1 cellular context compared by ENCODE assay signal in the genomic region with DNA sequence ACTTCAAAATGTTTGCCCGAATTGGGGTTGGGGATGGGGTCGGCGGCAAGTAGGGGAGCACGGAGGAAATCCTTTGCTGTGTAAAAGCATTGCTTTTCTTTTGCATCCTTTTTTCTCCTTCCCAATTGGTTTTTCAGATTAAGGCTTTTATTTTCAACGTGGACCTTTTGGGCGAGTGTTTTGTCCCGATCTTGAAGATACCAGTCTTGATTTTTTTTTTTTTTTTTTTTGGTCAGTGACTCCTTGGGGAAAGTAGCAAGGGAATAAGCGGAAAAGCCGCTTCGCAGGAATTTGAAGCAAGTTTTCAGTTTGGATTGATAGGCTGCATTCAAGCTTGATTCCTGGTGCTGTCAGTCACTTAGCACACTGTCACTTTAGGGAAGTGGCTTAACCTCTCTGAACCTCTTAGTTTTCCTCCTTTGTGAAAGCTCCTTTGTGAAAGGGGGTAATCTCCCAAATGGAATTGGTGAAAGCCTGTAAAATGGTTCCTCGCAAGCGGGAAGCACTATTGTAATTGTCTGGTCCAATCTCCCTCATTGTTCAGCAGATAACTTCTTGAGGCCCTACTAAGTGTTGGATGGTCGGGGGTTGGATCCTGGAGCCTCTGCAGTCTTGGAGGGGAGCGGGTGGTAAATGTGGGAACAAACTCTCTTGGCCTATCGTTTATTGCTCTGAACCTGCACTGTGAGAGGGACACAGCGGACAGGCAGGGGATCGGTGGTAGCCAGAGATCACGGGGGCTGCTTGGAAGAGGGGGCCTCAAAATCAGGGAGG.
TF ChIP-seq lines count a peak whose summit lies in the region.

No MANE protein-coding gene starts in this region.

TF ChIP-seq in HepG2, 621 proteins besides CTCF, POLR2A, EP300 and RAD21:
- TF ChIP-seq ZNF768 (CRISPR knock-in tag; IDR thresholded peaks at IDR 0.05), result peak; percentile 36; the same call in 1 of the 2 replicates
- no peak for TF ChIP-seq RORA (CRISPR knock-in tag; IDR thresholded peaks at IDR 0.05)
- no peak for TF ChIP-seq ZNF891 (CRISPR knock-in tag; IDR thresholded peaks at IDR 0.05)
- TF ChIP-seq, protein P1, sequence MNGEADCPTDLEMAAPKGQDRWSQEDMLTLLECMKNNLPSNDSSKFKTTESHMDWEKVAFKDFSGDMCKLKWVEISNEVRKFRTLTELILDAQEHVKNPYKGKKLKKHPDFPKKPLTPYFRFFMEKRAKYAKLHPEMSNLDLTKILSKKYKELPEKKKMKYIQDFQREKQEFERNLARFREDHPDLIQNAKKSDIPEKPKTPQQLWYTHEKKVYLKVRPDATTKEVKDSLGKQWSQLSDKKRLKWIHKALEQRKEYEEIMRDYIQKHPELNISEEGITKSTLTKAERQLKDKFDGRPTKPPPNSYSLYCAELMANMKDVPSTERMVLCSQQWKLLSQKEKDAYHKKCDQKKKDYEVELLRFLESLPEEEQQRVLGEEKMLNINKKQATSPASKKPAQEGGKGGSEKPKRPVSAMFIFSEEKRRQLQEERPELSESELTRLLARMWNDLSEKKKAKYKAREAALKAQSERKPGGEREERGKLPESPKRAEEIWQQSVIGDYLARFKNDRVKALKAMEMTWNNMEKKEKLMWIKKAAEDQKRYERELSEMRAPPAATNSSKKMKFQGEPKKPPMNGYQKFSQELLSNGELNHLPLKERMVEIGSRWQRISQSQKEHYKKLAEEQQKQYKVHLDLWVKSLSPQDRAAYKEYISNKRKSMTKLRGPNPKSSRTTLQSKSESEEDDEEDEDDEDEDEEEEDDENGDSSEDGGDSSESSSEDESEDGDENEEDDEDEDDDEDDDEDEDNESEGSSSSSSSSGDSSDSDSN (CRISPR knock-in tag; IDR thresholded peaks at IDR 0.05), result 0 out of 2 replicates have a peak, but pooled peaks have one; percentile 8
- TF ChIP-seq ZNF3 (CRISPR knock-in tag; IDR thresholded peaks at IDR 0.05), result peak; percentile 53; the same call in 1 of the 2 replicates
- TF ChIP-seq ZNF766 (CRISPR knock-in tag; IDR thresholded peaks at IDR 0.05; ENCODE audit: borderline replicate concordance), result no peak
- TF ChIP-seq ZMYM4 (CRISPR knock-in tag; IDR thresholded peaks at IDR 0.05), result no peak
- TF ChIP-seq ZBTB38 (CRISPR knock-in tag; IDR thresholded peaks at IDR 0.05), result peak; percentile 97; the same call in 1 of the 2 replicates
- 0 out of 2 replicates have a peak, but pooled peaks have one; percentile 29 for TF ChIP-seq THAP7 (CRISPR knock-in tag; IDR thresholded peaks at IDR 0.05)
- TF ChIP-seq ZKSCAN1 (IDR thresholded peaks at IDR 0.05; ENCODE audit: low read length), result 0 out of 2 replicates have a peak, but pooled peaks have one; percentile 21
TF ChIP-seq in HepG2: peak in this region for 6.
